2 cellular contexts compared by ENCODE assay signal in genomic region chr1:15595809-15596730, GRCh38.
TF ChIP-seq lines count a peak whose summit lies in the region.

No MANE protein-coding gene starts in this region.

TF ChIP-seq in GM23338, 12 proteins besides CTCF, POLR2A, EP300 and RAD21:
- TF ChIP-seq STAT1 (IDR thresholded peaks at IDR 0.05; ENCODE audit: unreplicated experiment): no peak
- no peak for TF ChIP-seq ETS1 (IDR thresholded peaks at IDR 0.05)
- no peak for TF ChIP-seq POLR2AphosphoS5 (IDR thresholded peaks at IDR 0.05; ENCODE audit: low read depth)
- TF ChIP-seq ZNF462 (CRISPR knock-in tag; IDR thresholded peaks at IDR 0.05): no peak
- no peak for TF ChIP-seq ZNF331 (CRISPR knock-in tag; IDR thresholded peaks at IDR 0.05; ENCODE audit: low read depth)

TF ChIP-seq in GM12878, 131 proteins besides CTCF, POLR2A, EP300 and RAD21:
- no peak for TF ChIP-seq ZBTB33 (IDR thresholded peaks at IDR 0.05)
- TF ChIP-seq HDGF (IDR thresholded peaks at IDR 0.05): no peak
- no peak for TF ChIP-seq MAX (IDR thresholded peaks at IDR 0.05; ENCODE audit: low read depth, low read length)
